8 cellular contexts compared by ENCODE assay signal in the genomic region with DNA sequence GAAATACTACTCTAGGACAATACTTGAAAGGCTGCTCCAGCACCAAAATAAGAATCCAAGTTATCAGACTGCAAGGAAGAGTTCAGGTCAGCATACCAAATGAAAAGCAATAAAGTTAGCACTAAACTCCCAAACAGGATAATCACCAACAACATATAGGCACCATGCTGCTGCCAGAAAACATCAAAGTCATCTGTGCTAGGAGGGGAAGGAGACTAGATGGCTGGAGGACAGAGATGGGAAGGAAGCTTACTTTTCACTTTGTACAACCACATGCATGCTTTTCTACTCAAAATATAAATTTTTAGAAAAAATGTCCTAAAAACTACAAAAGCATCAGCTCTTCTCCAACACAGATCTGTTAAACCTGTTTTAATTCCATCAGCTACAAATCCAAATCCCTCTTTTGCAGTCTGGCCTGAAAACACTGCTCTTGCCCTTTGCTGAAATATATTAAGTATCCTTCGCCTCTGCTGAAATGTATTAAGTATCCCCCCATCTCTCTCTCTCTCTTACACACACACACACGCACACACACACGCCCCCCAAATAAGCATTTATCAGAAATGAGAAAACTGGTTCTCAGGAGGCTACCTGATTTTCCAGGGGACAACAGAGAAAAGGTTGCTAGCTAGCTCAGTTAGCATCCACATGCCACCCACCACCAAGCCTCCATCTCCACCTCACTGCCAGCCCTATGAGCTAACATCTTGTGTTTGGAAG. TPM values are rescaled to one million over a fixed set of nuclear protein-coding genes. Genes with fewer than 3 reads are reported as not detected.
DNase-seq lines count a peak whose midpoint lies in the region; FAIRE-seq and TF ChIP-seq lines count a peak whose summit lies in the region.

No MANE protein-coding gene starts in this region.

- FAIRE-seq in GM19239 (lab: Jason Lieb, UNC) = peak; percentile 11

- peaks cover 10% of the 10 kb centered on the region; the same call in 1 of the 2 replicates for H3K36me3 ChIP-seq in SU-DHL-6 (ENCODE audit: low read length)

- H3K9me2 ChIP-seq in SU-DHL-6 (replicated peaks; ENCODE audit: insufficient read depth, low read length) = no peaks in the 10 kb centered on the region

- peaks cover 8% of the 10 kb centered on the region for H3F3A ChIP-seq in SU-DHL-6 (ENCODE audit: insufficient read depth)

- no peaks in the 10 kb centered on the region for H3K9me3 ChIP-seq in SU-DHL-6 (ENCODE audit: insufficient read depth, low read length)

- peaks cover 4% of the 10 kb centered on the region; the same call in 1 of the 2 replicates for H4K20me1 ChIP-seq in SU-DHL-6 (ENCODE audit: low read depth, low read length)

- H3K27me3 ChIP-seq in SU-DHL-6 (ENCODE audit: low read length) = no peaks in the 10 kb centered on the region

- DNase-seq in GM19239 (ENCODE audit: insufficient read length, low spot score) = no peak
- DNase-seq in foreskin fibroblast = no peak
- no peak for DNase-seq in skeletal muscle cell (ENCODE audit: low read depth)
- no peak for DNase-seq in activated gamma-delta T cell treated with Interleukin-2 at 50 U/mL for 16 hours
- no peak for DNase-seq in SK-N-DZ (ENCODE audit: low spot score)
- DNase-seq in SHP77 (lab: John Stamatoyannopoulos, UW) = no peak
- no peak for DNase-seq in cerebellar cortex (ENCODE audit: low spot score)

- H3K9ac ChIP-seq in SU-DHL-6 (ENCODE audit: low read length) = peak overlapping the region; percentile 89

- TF ChIP-seq CTCF in SU-DHL-6 (IDR thresholded peaks at IDR 0.05; ENCODE audit: insufficient read depth, low read length, poor library complexity, severe bottlenecking) = no peak
- no peak for TF ChIP-seq CTCF in foreskin fibroblast (IDR thresholded peaks at IDR 0.05; ENCODE audit: low read depth, low read length)

- peaks cover 60% of the 10 kb centered on the region for H3K79me2 ChIP-seq in SU-DHL-6 (ENCODE audit: insufficient read depth, low read length)

- no peak overlapping the region for H2AFZ ChIP-seq in SU-DHL-6 (ENCODE audit: low read depth, low read length, severe bottlenecking)

- peak overlapping the region; percentile 74 for H3K4me2 ChIP-seq in SU-DHL-6 (ENCODE audit: low read depth, low read length, poor library complexity, severe bottlenecking)

- peak overlapping the region; percentile 85 for H3K27ac ChIP-seq in SU-DHL-6 (ENCODE audit: low read depth, low read length)

- peak overlapping the region; percentile 83 for H3K4me3 ChIP-seq in SU-DHL-6 (ENCODE audit: insufficient read depth, low read length, poor library complexity, severe bottlenecking)
- peak overlapping the region; percentile 58 to 85 for H3K4me3 ChIP-seq in foreskin fibroblast (ENCODE audit: low read depth in 1 of 2, low read length in 2 of 2)
- peak overlapping the region; percentile 78 for H3K4me3 ChIP-seq in skeletal muscle cell (ENCODE audit: low read depth, low read length)

RNA-seq across cellular contexts. Expression of a gene that starts 1.5 kb away (rescaled TPM):
- 11.9 and 13.8 TPM in 2 replicates for polyA plus RNA-seq in SK-N-DZ (2014; cell fraction: cytosol; rRNA removed)
- polyA plus RNA-seq in SK-N-DZ (2014; cell fraction: nucleus; rRNA removed) = 12.8 and 20.9 TPM in 2 replicates

RNA-seq across cellular contexts. Expression of a gene that starts 25.3 kb away (rescaled TPM):
- polyA plus RNA-seq in SK-N-DZ (2014; cell fraction: cytosol; rRNA removed) = 17.6 and 24.2 TPM in 2 replicates
- polyA plus RNA-seq in SK-N-DZ (2014; cell fraction: nucleus; rRNA removed) = 256 and 294 TPM in 2 replicates

RNA-seq across cellular contexts. Expression of a gene that starts 37.2 kb away (rescaled TPM):
- polyA plus RNA-seq in SK-N-DZ (2014; cell fraction: cytosol; rRNA removed) = 16.4 and 20.1 TPM in 2 replicates
- 31.1 and 37.9 TPM in 2 replicates for polyA plus RNA-seq in SK-N-DZ (2014; cell fraction: nucleus; rRNA removed)

RNA-seq across cellular contexts. Expression of a gene that starts 42.1 kb away (rescaled TPM):
- polyA plus RNA-seq in SK-N-DZ (2014; cell fraction: cytosol; rRNA removed) = 160 and 175 TPM in 2 replicates
- polyA plus RNA-seq in SK-N-DZ (2014; cell fraction: nucleus; rRNA removed) = 91.7 and 108 TPM in 2 replicates

RNA-seq across cellular contexts. Expression of a gene that starts 46.5 kb away (rescaled TPM):
- polyA plus RNA-seq in SK-N-DZ (2014; cell fraction: cytosol; rRNA removed) = 138 and 168 TPM in 2 replicates
- 421 and 425 TPM in 2 replicates for polyA plus RNA-seq in SK-N-DZ (2014; cell fraction: nucleus; rRNA removed)
